11 cellular contexts compared by ENCODE assay signal in the genomic region with DNA sequence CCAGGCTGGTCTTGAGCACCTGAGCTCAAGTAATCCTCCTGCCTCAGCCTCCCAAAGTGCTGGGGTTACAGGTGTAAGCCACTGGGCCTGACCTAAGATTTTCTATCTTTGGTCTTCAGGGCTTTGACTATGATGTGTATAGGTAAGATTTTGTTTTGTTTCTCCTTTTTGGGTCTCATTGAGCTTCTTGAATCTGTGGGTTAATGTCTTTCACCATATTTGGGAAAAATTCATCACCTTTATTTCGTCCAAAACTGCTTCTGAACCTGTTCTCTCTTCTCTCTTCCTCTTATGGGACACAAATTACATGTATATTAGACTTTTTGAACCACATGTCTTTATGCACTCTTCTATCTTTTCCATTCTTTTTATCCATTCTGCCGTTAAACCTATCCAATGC.
"Had no signal": no experiment of that assay in that cellular context is flagged by ENCODE, and none has a peak within 500 bp of the region (broad histone marks: within the 10 kb centered on the region; RNA-seq: fewer than 3 reads in every experiment).

No MANE protein-coding gene starts in this region.

- H3K4me1 ChIP-seq: ascending aorta, body of pancreas, breast epithelium had no signal

- H3K36me3 ChIP-seq: adrenal gland, ascending aorta, brain microvascular endothelial cell, breast epithelium, cardiac muscle cell had no signal

- H3K27ac ChIP-seq: adrenal gland, ascending aorta, body of pancreas, brain microvascular endothelial cell, breast epithelium, cardiac muscle cell had no signal

- H3K4me3 ChIP-seq: adrenal gland, ascending aorta, body of pancreas, breast epithelium, cardiac muscle cell had no signal

- ATAC-seq: activated naive CD4-positive, alpha-beta T cell treated with anti-CD3 and anti-CD28 coated beads, Interleukin-2, amount 50 U/mL, for 72 hours; activated naive CD8-positive, alpha-beta T cell treated with anti-CD3 and anti-CD28 coated beads, Interleukin-2, amount 50 U/mL, for 24 hours; activated T-cell treated with anti-CD3 and anti-CD28 coated beads, Interleukin-2, amount 50 U/mL, for 4 hours; activated T-cell treated with anti-CD3 and anti-CD28 coated beads, Interleukin-2, amount 50 U/mL, for 72 hours; activated T-helper 17 cell treated with anti-CD3 and anti-CD28 coated beads, Interleukin-2, amount 50 U/mL, for 72 hours; body of pancreas had no signal

- H3K9me3 ChIP-seq: adrenal gland, ascending aorta, body of pancreas, breast epithelium had no signal
